ENCODE assay signal across 21 cellular contexts in the genomic region with DNA sequence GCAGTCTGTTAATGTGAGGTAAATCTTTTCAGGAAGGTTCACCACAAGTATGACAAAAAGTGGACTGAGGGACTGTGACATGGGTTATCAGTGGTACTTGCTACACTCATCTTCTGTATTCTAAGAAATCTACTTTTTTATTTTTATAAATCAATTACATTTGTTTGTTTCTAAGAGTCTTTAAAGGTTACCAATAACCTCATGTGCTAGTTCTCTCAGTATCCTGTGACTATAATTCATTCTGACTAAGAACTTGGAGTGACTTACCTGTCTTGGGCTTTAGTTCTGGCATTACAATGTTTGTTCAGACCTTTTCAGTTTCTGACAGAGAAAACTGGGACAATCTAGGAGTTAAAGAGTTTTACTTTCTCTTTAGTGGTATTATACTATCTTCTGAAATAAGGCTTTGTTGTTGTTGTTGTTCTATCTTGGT.
A peak's percentile ranks its signal among the peaks of the same experiment; 100 is the strongest.
DNase-seq lines count a peak whose midpoint lies in the region; ATAC-seq and TF ChIP-seq lines count a peak whose summit lies in the region.
"Had no signal": no experiment of that assay in that cellular context is flagged by ENCODE, and none has a peak within 500 bp of the region (broad histone marks: within the 10 kb centered on the region; RNA-seq: fewer than 3 reads in every experiment).

No MANE protein-coding gene starts in this region.

- H3K9me3 Mint-ChIP-seq in activated CD4-positive, alpha-beta T cell treated with anti-CD3 and anti-CD28 coated beads, Interleukin-2, amount 10 ng/mL, durations not matched to agents 24 days and 14 days = peaks cover 3% of the 10 kb centered on the region
- H3K9me3 Mint-ChIP-seq in CD4-positive, alpha-beta T cell = no peaks in the 10 kb centered on the region
- no peaks in the 10 kb centered on the region for H3K9me3 Mint-ChIP-seq in T-cell
- no peaks in the 10 kb centered on the region for H3K9me3 Mint-ChIP-seq in effector memory CD8-positive, alpha-beta T cell
- H3K9me3 Mint-ChIP-seq: dendritic cell treated with granulocyte-macrophage colony-stimulating factor and Interleukin-4, amounts not matched to agents 40 ng/mL and 50 ng/mL, for 4 days had no signal

- H3K27ac Mint-ChIP-seq in activated CD4-positive, alpha-beta T cell treated with anti-CD3 and anti-CD28 coated beads, Interleukin-2, amount 10 ng/mL, durations not matched to agents 24 days and 14 days = peak overlapping the region; percentile 53
- peak overlapping the region; percentile 52 for H3K27ac Mint-ChIP-seq in CD4-positive, alpha-beta T cell
- peak overlapping the region; percentile 75 to 88 for H3K27ac Mint-ChIP-seq in T-cell
- peak overlapping the region; percentile 27 to 73 for H3K27ac Mint-ChIP-seq in effector memory CD8-positive, alpha-beta T cell
- H3K27ac Mint-ChIP-seq: B cell; dendritic cell treated with granulocyte-macrophage colony-stimulating factor and Interleukin-4, amounts not matched to agents 40 ng/mL and 50 ng/mL, for 4 days had no signal

- ATAC-seq in CD4-positive, alpha-beta T cell (ENCODE audit: poor library complexity) = no peak
- ATAC-seq in T-cell (replicated peaks in 1 of 4) (peak in 3 of 4 experiments; percentile 15 to 72 (median 26)), HG03139 (IDR thresholded peaks at IDR 0.05; ENCODE audit: unreplicated experiment) (no peak), HG02759 (IDR thresholded peaks at IDR 0.05; ENCODE audit: unreplicated experiment) (no peak)
- peak; percentile 26 for ATAC-seq in effector memory CD8-positive, alpha-beta T cell (replicated peaks)
- ATAC-seq: gastroesophageal sphincter had no signal

- H3K9me3 ChIP-seq in CD4-positive, alpha-beta T cell (ENCODE audit: control insufficient read depth, low read length) = no peaks in the 10 kb centered on the region
- H3K9me3 ChIP-seq: gastroesophageal sphincter, left ventricle myocardium inferior had no signal

- intact Hi-C loops in activated CD4-positive, alpha-beta T cell treated with anti-CD3 and anti-CD28 coated beads, Interleukin-2, amount 10 ng/mL, durations not matched to agents 24 days and 14 days (cut with micrococcal nuclease) = loop anchor here (5.0 kb wide), 1 partner anchor 40 kb away; no protein-coding TSS in a partner anchor
- intact Hi-C loops in CD4-positive, alpha-beta T cell (cut with DNase I, micrococcal nuclease) = loop anchor here in 1 of 2 experiments (5.0 kb wide), 1 partner anchor 40 kb away; no protein-coding TSS in a partner anchor

- peaks cover 32% of the 10 kb centered on the region for H3K36me3 Mint-ChIP-seq in activated CD4-positive, alpha-beta T cell treated with anti-CD3 and anti-CD28 coated beads, Interleukin-2, amount 10 ng/mL, durations not matched to agents 24 days and 14 days (ENCODE audit: low read depth)
- H3K36me3 Mint-ChIP-seq in CD4-positive, alpha-beta T cell (ENCODE audit: low read depth) = peaks cover 26% of the 10 kb centered on the region
- H3K36me3 Mint-ChIP-seq in T-cell = peaks cover 21% of the 10 kb centered on the region
- peaks cover 6% of the 10 kb centered on the region for H3K36me3 Mint-ChIP-seq in effector memory CD8-positive, alpha-beta T cell (ENCODE audit: insufficient read depth)

- POLR2A ChIA-PET in CD4-positive, alpha-beta T cell (lab: Charles Lee) = interaction anchor here (0.6 to 5.3 kb wide), 4 partner anchors 12 to 25 kb away, joined by 3 to 20 read pairs (median 3); no protein-coding TSS in a partner anchor
- POLR2A ChIA-PET in T-cell (lab: Charles Lee) = no interaction called here

- CTCF ChIA-PET in CD4-positive, alpha-beta T cell (lab: Charles Lee) = no interaction called here
- CTCF ChIA-PET in T-cell (lab: Charles Lee) = no interaction called here

- TF ChIP-seq CTCF in CD4-positive, alpha-beta T cell (IDR thresholded peaks at IDR 0.05) = no peak

- H3K4me1 Mint-ChIP-seq in activated CD4-positive, alpha-beta T cell treated with anti-CD3 and anti-CD28 coated beads, Interleukin-2, amount 10 ng/mL, durations not matched to agents 24 days and 14 days = peaks cover 38% of the 10 kb centered on the region
- H3K4me1 Mint-ChIP-seq in CD4-positive, alpha-beta T cell (ENCODE audit: low read depth) = peaks cover 77% of the 10 kb centered on the region
- H3K4me1 Mint-ChIP-seq in T-cell = peaks cover 62 to 66% (median 66%) of the 10 kb centered on the region in 3 donors
- H3K4me1 Mint-ChIP-seq in effector memory CD8-positive, alpha-beta T cell (ENCODE audit: low read depth in 2 of 2) = peaks cover 26 to 39% of the 10 kb centered on the region in 2 donors
- H3K4me1 Mint-ChIP-seq: B cell had no signal

- no peaks in the 10 kb centered on the region for H3K27me3 Mint-ChIP-seq in activated CD4-positive, alpha-beta T cell treated with anti-CD3 and anti-CD28 coated beads, Interleukin-2, amount 10 ng/mL, durations not matched to agents 24 days and 14 days
- H3K27me3 Mint-ChIP-seq in CD4-positive, alpha-beta T cell = no peaks in the 10 kb centered on the region
- no peaks in the 10 kb centered on the region for H3K27me3 Mint-ChIP-seq in T-cell
- no peaks in the 10 kb centered on the region for H3K27me3 Mint-ChIP-seq in effector memory CD8-positive, alpha-beta T cell
- H3K27me3 Mint-ChIP-seq: dendritic cell treated with granulocyte-macrophage colony-stimulating factor and Interleukin-4, amounts not matched to agents 40 ng/mL and 50 ng/mL, for 4 days had no signal

- DNase-seq in activated CD4-positive, alpha-beta T cell treated with anti-CD3 and anti-CD28 coated beads, Interleukin-2, amount 10 ng/mL, durations not matched to agents 24 days and 14 days = no peak
- DNase-seq in activated CD4-positive, alpha-beta T cell treated with anti-CD3 and anti-CD28 coated beads for 48 hours = no peak
- no peak for DNase-seq in CD4-positive, alpha-beta T cell
- no peak for DNase-seq in T-cell
- DNase-seq in effector memory CD8-positive, alpha-beta T cell = no peak
- DNase-seq in NCI-H2029 treated with DMSO at 0.1 percent for 48 hours (lab: John Stamatoyannopoulos, UW) = no peak
- DNase-seq: activated gamma-delta T cell treated with Interleukin-2 at 50 U/mL for 16 hours, caudate nucleus, EL, H7, left ventricle myocardium inferior, NCI-H1694, NCI-H2171, NCI-H524, nucleus accumbens, substantia nigra had no signal

- peak overlapping the region; percentile 64 for H3K4me3 Mint-ChIP-seq in activated CD4-positive, alpha-beta T cell treated with anti-CD3 and anti-CD28 coated beads, Interleukin-2, amount 10 ng/mL, durations not matched to agents 24 days and 14 days
- peak overlapping the region; percentile 68 for H3K4me3 Mint-ChIP-seq in CD4-positive, alpha-beta T cell
- H3K4me3 Mint-ChIP-seq in T-cell = peak overlapping the region; percentile 23 to 48 (median 31)
- peak overlapping the region; percentile 16 to 43 for H3K4me3 Mint-ChIP-seq in effector memory CD8-positive, alpha-beta T cell
- H3K4me3 Mint-ChIP-seq: B cell; dendritic cell treated with granulocyte-macrophage colony-stimulating factor and Interleukin-4, amounts not matched to agents 40 ng/mL and 50 ng/mL, for 4 days had no signal

- H3K27me3 ChIP-seq in CD4-positive, alpha-beta T cell (ENCODE audit: control insufficient read depth, insufficient read depth, low read length) = no peaks in the 10 kb centered on the region
- H3K27me3 ChIP-seq: gastroesophageal sphincter had no signal

- H3K27ac ChIP-seq in CD4-positive, alpha-beta T cell (ENCODE audit: low read depth, low read length) = no peak overlapping the region
- H3K27ac ChIP-seq: gastroesophageal sphincter, left ventricle myocardium inferior had no signal

Comparison
In these comparisons a context has a peak if more than half of its experiments do, and no peak if none do; other contexts are left out.
1. ATAC-seq: peak in T-cell (3 of 4) and effector memory CD8-positive, alpha-beta T cell (single experiment); none in CD4-positive, alpha-beta T cell (single experiment), HG03139 (single experiment) and HG02759 (single experiment).
2. Peak in every context shown above with its lines, with median percentiles within 50 percentile points of each other: H3K27ac Mint-ChIP-seq and H3K4me3 Mint-ChIP-seq.